Comparison of ENCODE assay signal across 8 cellular contexts in the genomic region with DNA sequence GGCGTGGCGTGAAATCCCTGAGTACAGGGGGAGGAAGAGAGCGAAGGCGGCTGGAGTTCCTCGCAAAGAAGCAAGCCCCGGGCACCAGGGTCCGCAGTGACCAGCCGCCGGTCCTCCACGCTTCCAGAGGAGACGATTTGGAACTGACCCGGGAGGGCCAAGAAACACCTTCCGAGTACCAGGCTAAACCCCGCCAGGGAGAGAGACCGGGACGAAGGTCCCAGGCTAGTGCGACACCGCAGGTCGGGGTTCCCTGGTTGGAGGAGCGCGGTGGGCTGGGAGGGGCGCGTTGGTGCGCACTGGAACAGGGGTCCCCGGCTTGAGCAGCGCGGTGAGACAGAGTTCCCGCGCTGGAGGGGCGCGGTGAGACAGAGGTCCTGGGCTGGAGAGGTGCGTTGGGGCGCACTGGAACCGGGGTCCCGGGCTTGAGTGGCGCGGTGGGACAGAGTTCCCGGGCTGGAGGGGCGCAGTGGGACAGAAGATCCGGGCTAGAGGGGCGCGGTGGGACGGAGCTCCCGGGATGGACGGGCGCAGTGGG. TPM values are rescaled to one million over a fixed set of nuclear protein-coding genes. Genes with fewer than 3 reads are reported as not detected.
DNase-seq lines count a peak whose midpoint lies in the region; ATAC-seq and TF ChIP-seq lines count a peak whose summit lies in the region.

No MANE protein-coding gene starts in this region.

- peak overlapping the region; percentile 98 for H3K9ac ChIP-seq in adipocyte (ENCODE audit: low read length)

- DNase-seq in activated CD4-positive, CD25-positive, alpha-beta regulatory T cell treated with anti-CD3 and anti-CD28 coated beads, Interleukin-2, amount 50 U/mL, for 72 hours = peak; percentile 45
- DNase-seq in NAMALWA (ENCODE audit: low spot score) (peak; percentile 50), adipocyte (ENCODE audit: low read depth) (peak; percentile 63), left ventricle myocardium inferior (peak; percentile 28), posterior cingulate gyrus (peak; percentile 17 to 89 (median 44)), COR-L47 (lab: John Stamatoyannopoulos, UW) (no peak), NCI-H2171 treated with DMSO at 0.1 percent for 48 hours (lab: John Stamatoyannopoulos, UW) (no peak)

- H3K36me3 ChIP-seq in adipocyte (ENCODE audit: control insufficient read depth, insufficient read depth, low read length, severe bottlenecking) = peaks cover 3% of the 10 kb centered on the region
- H3K36me3 ChIP-seq in left ventricle myocardium inferior = no peaks in the 10 kb centered on the region

- H3K4me3 ChIP-seq in adipocyte (ENCODE audit: low read length) (peak overlapping the region; percentile 85), left ventricle myocardium inferior (peak overlapping the region; percentile 100)

- peaks cover 19% of the 10 kb centered on the region for H3K4me1 ChIP-seq in adipocyte (ENCODE audit: control insufficient read depth, insufficient read depth, low read length)
- H3K4me1 ChIP-seq in left ventricle myocardium inferior = peaks cover 52% of the 10 kb centered on the region

- no peak for TF ChIP-seq CTCF in left ventricle myocardium inferior (IDR thresholded peaks at IDR 0.05; ENCODE audit: borderline replicate concordance)

- no peak for ATAC-seq in activated CD4-positive, CD25-positive, alpha-beta regulatory T cell treated with anti-CD3 and anti-CD28 coated beads, Interleukin-2, amount 50 U/mL, for 24 hours

- H3K27ac ChIP-seq in left ventricle myocardium inferior (replicated peaks) = peak overlapping the region; percentile 96

- no peaks in the 10 kb centered on the region for H3K27me3 ChIP-seq in adipocyte (replicated peaks; ENCODE audit: control insufficient read depth, insufficient read depth, low read length)
- no peaks in the 10 kb centered on the region for H3K27me3 ChIP-seq in left ventricle myocardium inferior (ENCODE audit: low read depth)

- intact Hi-C loops in left ventricle myocardium inferior (cut with micrococcal nuclease) = no loop called here
- intact Hi-C loops in posterior cingulate gyrus (cut with DNase I) = no loop called here

- no peaks in the 10 kb centered on the region for H3K9me3 ChIP-seq in adipocyte (ENCODE audit: control insufficient read depth, low read length)
- H3K9me3 ChIP-seq in left ventricle myocardium inferior (replicated peaks) = no peaks in the 10 kb centered on the region

RNA-seq across cellular contexts. Expression of a gene that starts 0.9 kb away (rescaled TPM):
- total RNA-seq in left ventricle myocardium inferior = 12.6 TPM

RNA-seq across cellular contexts. Expression of a gene that starts 13.0 kb away (rescaled TPM):
- 39.9 TPM for total RNA-seq in left ventricle myocardium inferior

Comparison
In these comparisons a context has a peak if more than half of its experiments do, and no peak if none do; other contexts are left out.
1. DNase-seq: peak in activated CD4-positive, CD25-positive, alpha-beta regulatory T cell treated with anti-CD3 and anti-CD28 coated beads, Interleukin-2, amount 50 U/mL, for 72 hours (single experiment), NAMALWA (single experiment), adipocyte (single experiment), left ventricle myocardium inferior (single experiment) and posterior cingulate gyrus (10 of 10); none in COR-L47 (single experiment) and NCI-H2171 treated with DMSO at 0.1 percent for 48 hours (single experiment).